In genomic region chr16:4369006-4369766, GRCh38 we compare ENCODE assay signal across 15 cellular contexts. TPM values are rescaled to one million over a fixed set of nuclear protein-coding genes. Genes with fewer than 3 reads are reported as not detected.
DNase-seq lines count a peak whose midpoint lies in the region; ATAC-seq, FAIRE-seq and TF ChIP-seq lines count a peak whose summit lies in the region.
"Had no signal": no experiment of that assay in that cellular context is flagged by ENCODE, and none has a peak within 500 bp of the region (broad histone marks: within the 10 kb centered on the region; RNA-seq: fewer than 3 reads in every experiment).

No MANE protein-coding gene starts in this region.

- dilution Hi-C loops in IMR-90 (cut with HindIII; ENCODE audit: low sequenced_read_pairs, unreplicated experiment) = no loop called here

- H3K36me3 Mint-ChIP-seq in osteocyte (ENCODE audit: unreplicated experiment) = peaks cover 2% of the 10 kb centered on the region

- H3K9me2 ChIP-seq in hepatocyte (replicated peaks; ENCODE audit: insufficient read depth) = no peaks in the 10 kb centered on the region

- H3K79me1 ChIP-seq in IMR-90 (ENCODE audit: low read depth in 1 of 2, low read length in 2 of 2) = peaks cover 4 to 44% of the 10 kb centered on the region in 2 experiments; a peak in 3 of 4 replicates

- H3K36me3 ChIP-seq in IMR-90 (ENCODE audit: control insufficient read depth, insufficient read depth, low read length) = peaks cover 1% of the 10 kb centered on the region; the same call in 1 of the 2 replicates
- peaks cover 9% of the 10 kb centered on the region for H3K36me3 ChIP-seq in bronchial epithelial cell (ENCODE audit: control insufficient read depth, insufficient read depth, low read length)
- no peaks in the 10 kb centered on the region for H3K36me3 ChIP-seq in hepatocyte (replicated peaks; ENCODE audit: insufficient read depth, low read depth)

- no peak overlapping the region for H3K4me3 Mint-ChIP-seq in osteocyte (ENCODE audit: unreplicated experiment)
- H3K4me3 Mint-ChIP-seq: activated naive CD8-positive, alpha-beta T cell treated with anti-CD3 and anti-CD28 coated beads, Interleukin-2, amount 50 U/mL, for 24 hours had no signal

- H3K4me1 ChIP-seq in IMR-90 (ENCODE audit: control insufficient read depth, insufficient read depth, low read length) (peaks cover 25% of the 10 kb centered on the region), hepatocyte (ENCODE audit: insufficient read depth) (peaks cover 24% of the 10 kb centered on the region)

- peak overlapping the region; percentile 16 to 24; a peak in 1 of 4 replicates for H4K8ac ChIP-seq in IMR-90 (ENCODE audit: low read depth in 2 of 2, low read length in 2 of 2)

- peak overlapping the region; percentile 91 for H2AK9ac ChIP-seq in IMR-90 (replicated peaks; ENCODE audit: low read depth, low read length, poor library complexity)

- H3K14ac ChIP-seq in IMR-90 (replicated peaks; ENCODE audit: low read depth, low read length) = peak overlapping the region; percentile 25; the same call in 1 of the 2 replicates

- POLR2A ChIA-PET in IMR-90 (lab: Charles Lee; ENCODE audit: unreplicated experiment) = no interaction called here

- H3K4me3 ChIP-seq in IMR-90 (ENCODE audit: insufficient read depth, low read depth, low read length) = no peak overlapping the region
- H3K4me3 ChIP-seq in bronchial epithelial cell (ENCODE audit: low read depth, low read length) = no peak overlapping the region
- H3K4me3 ChIP-seq in hepatocyte = no peak overlapping the region
- H3K4me3 ChIP-seq: BLaER1 treated with 17β-estradiol and CSF1 and Interleukin-3, amounts not matched to agents 10 nM and 100 nM; testis had no signal

- peak; percentile 51 for DNase-seq in IMR-90
- DNase-seq in bronchial epithelial cell (ENCODE audit: low read depth) = peak; percentile 77
- no peak for DNase-seq in osteocyte (ENCODE audit: extremely low spot score, unreplicated experiment)
- no peak for DNase-seq in hepatocyte (ENCODE audit: low spot score)
- no peak for DNase-seq in MV-4-11 (lab: John Stamatoyannopoulos, UW)
- no peak for DNase-seq in GF-D8 (lab: John Stamatoyannopoulos, UW)
- DNase-seq: activated CD4-positive, alpha-beta T cell treated with anti-CD3 and anti-CD28 coated beads, Interleukin-2, amount 50 U/mL, for 1 hour; activated naive CD8-positive, alpha-beta T cell treated with anti-CD3 and anti-CD28 coated beads, Interleukin-2, amount 50 U/mL, for 24 hours; erythroblast; NCI-H2107; stimulated activated CD4-positive, alpha-beta T cell treated with anti-CD3 and anti-CD28 coated beads, Interleukin-4, amount 100 ng/mL, for 1 hour; testis had no signal

- H3K27me3 ChIP-seq in IMR-90 (ENCODE audit: control insufficient read depth, insufficient read depth, low read length) (no peaks in the 10 kb centered on the region), bronchial epithelial cell (ENCODE audit: control insufficient read depth, insufficient read depth, low read length) (no peaks in the 10 kb centered on the region), hepatocyte (no peaks in the 10 kb centered on the region)
- H3K27me3 ChIP-seq: BLaER1 treated with 17β-estradiol and CSF1 and Interleukin-3, amounts not matched to agents 10 nM and 100 nM; testis had no signal

- H2BK5ac ChIP-seq in IMR-90 (ENCODE audit: low read depth, low read length, poor library complexity, severe bottlenecking) = peak overlapping the region; percentile 10

- intact Hi-C loops in IMR-90 (cut with micrococcal nuclease) = no loop called here

- TF ChIP-seq POLR2A in IMR-90 (IDR thresholded peaks at IDR 0.05; ENCODE audit: low read depth, low read length) = no peak

- peaks cover 19% of the 10 kb centered on the region for H3K79me2 ChIP-seq in hepatocyte

- H2AK5ac ChIP-seq in IMR-90 (ENCODE audit: low read depth, low read length) = peak overlapping the region; percentile 81

- peak overlapping the region; percentile 11; the same call in 1 of the 3 replicates for H2BK15ac ChIP-seq in IMR-90 (ENCODE audit: low read depth, low read length)

- 0 out of 2 replicates have a peak overlapping the region, but pooled peaks have one; percentile 10 for H2BK20ac ChIP-seq in IMR-90 (ENCODE audit: low read depth, low read length)

- H4K5ac ChIP-seq in IMR-90 (ENCODE audit: low read depth, low read length) = no peak overlapping the region; the same call in 1 of the 2 replicates

- no TSS peak for BruUV-seq in IMR-90 (replicated peaks; lab: Mats Ljungman, UMichigan)

- peak overlapping the region; percentile 41 for H3K27ac Mint-ChIP-seq in osteocyte (ENCODE audit: unreplicated experiment)
- H3K27ac Mint-ChIP-seq: activated naive CD8-positive, alpha-beta T cell treated with anti-CD3 and anti-CD28 coated beads, Interleukin-2, amount 50 U/mL, for 24 hours had no signal

- no peak for ATAC-seq in IMR-90 (ENCODE audit: low read depth)
- ATAC-seq in HG02884 (IDR thresholded peaks at IDR 0.05; ENCODE audit: unreplicated experiment) = no peak
- ATAC-seq: activated naive CD8-positive, alpha-beta T cell treated with anti-CD3 and anti-CD28 coated beads, Interleukin-2, amount 50 U/mL, for 24 hours had no signal

- H3K4me2 ChIP-seq in IMR-90 (ENCODE audit: low read depth, low read length) (no peak overlapping the region), hepatocyte (no peak overlapping the region)
- H3K4me2 ChIP-seq: BLaER1 treated with 17β-estradiol and CSF1 and Interleukin-3, amounts not matched to agents 10 nM and 100 nM had no signal

- peaks cover 33% of the 10 kb centered on the region for H4K20me1 ChIP-seq in IMR-90 (ENCODE audit: insufficient read depth, low read length)
- H4K20me1 ChIP-seq in hepatocyte (ENCODE audit: insufficient read depth, poor library complexity, severe bottlenecking) = peaks cover 16% of the 10 kb centered on the region

- in situ Hi-C loops in IMR-90 (cut with MboI; ENCODE audit: low sequenced_read_pairs) = no loop called here

- peak overlapping the region; percentile 82 for H3K27ac ChIP-seq in C4-2B
- H3K27ac ChIP-seq in IMR-90 (ENCODE audit: insufficient read depth, low read length) = peak overlapping the region; percentile 7; the same call in 1 of the 2 replicates
- H3K27ac ChIP-seq in hepatocyte = no peak overlapping the region
- H3K27ac ChIP-seq: BLaER1 treated with 17β-estradiol and CSF1 and Interleukin-3, amounts not matched to agents 10 nM and 100 nM had no signal

- CTCF ChIA-PET in IMR-90 (lab: Yijun Ruan, JAX) = interaction anchor here (1.9 kb wide), 1 partner anchor 34 kb away, joined by 8 read pairs; no protein-coding TSS in a partner anchor

- peak overlapping the region; percentile 50 for H4K91ac ChIP-seq in IMR-90 (ENCODE audit: insufficient read depth, low read depth, low read length)

- H3K4ac ChIP-seq in IMR-90 (ENCODE audit: low read depth, low read length) = peak overlapping the region; percentile 95

- H3K4me1 Mint-ChIP-seq in osteocyte (ENCODE audit: unreplicated experiment) = peaks cover 35% of the 10 kb centered on the region

- H2AFZ ChIP-seq in IMR-90 (replicated peaks; ENCODE audit: low read length, poor library complexity) = peak overlapping the region; percentile 64
- H2AFZ ChIP-seq in hepatocyte = no peak overlapping the region

- no peak overlapping the region for H3K9ac ChIP-seq in IMR-90 (ENCODE audit: low read depth, low read length)

- peak; percentile 73 for FAIRE-seq in bronchial epithelial cell (lab: Jason Lieb, UNC)

- H3K56ac ChIP-seq in IMR-90 (ENCODE audit: extremely low read depth, insufficient read depth, low read length) = no peak overlapping the region

- H3K9me3 ChIP-seq in IMR-90 (ENCODE audit: control insufficient read depth, insufficient read depth, low read length) (no peaks in the 10 kb centered on the region), hepatocyte (ENCODE audit: low read depth) (no peaks in the 10 kb centered on the region)
- H3K9me3 ChIP-seq: BLaER1 treated with 17β-estradiol and CSF1 and Interleukin-3, amounts not matched to agents 10 nM and 100 nM; testis had no signal

- no peak for TF ChIP-seq RAD21 in IMR-90 (IDR thresholded peaks at IDR 0.05; ENCODE audit: low read length)

- no peaks in the 10 kb centered on the region for H3K9me3 Mint-ChIP-seq in osteocyte (ENCODE audit: unreplicated experiment)
- H3K9me3 Mint-ChIP-seq: activated naive CD8-positive, alpha-beta T cell treated with anti-CD3 and anti-CD28 coated beads, Interleukin-2, amount 50 U/mL, for 24 hours had no signal

- no peak for TF ChIP-seq CTCF in C4-2B (conservative IDR thresholded peaks at IDR 0.05)
- no peak for TF ChIP-seq CTCF in IMR-90 (conservative IDR thresholded peaks at IDR 0.05; ENCODE audit: low read depth, low read length)
- no peak for TF ChIP-seq CTCF in bronchial epithelial cell (IDR thresholded peaks at IDR 0.05; ENCODE audit: insufficient read depth, low read length, severe bottlenecking)
- TF ChIP-seq CTCF in osteocyte (IDR thresholded peaks at IDR 0.05) = no peak
- TF ChIP-seq CTCF in hepatocyte (IDR thresholded peaks at IDR 0.05; ENCODE audit: poor library complexity) = no peak

- no peak overlapping the region for H3K23ac ChIP-seq in IMR-90 (ENCODE audit: low read depth, low read length)

- 0 out of 2 replicates have a peak overlapping the region, but pooled peaks have one; percentile 34 for H3K18ac ChIP-seq in IMR-90 (ENCODE audit: low read depth, low read length)

- 53% methylated on average over 4 of the region's 14 CpGs; no CpG with 5 or more reads in 1 of the 2 experiments for WGBS in IMR-90 (ENCODE audit: extremely low coverage in 2 of 2, insufficient read length in 1 of 2), 2 experiments
- 83% methylated on average over 13 of the region's 14 CpGs for WGBS in hepatocyte (ENCODE audit: low lambda C conversion rate, missing lambda C conversion rate)

- H2BK120ac ChIP-seq in IMR-90 (ENCODE audit: low read depth, low read length) = peak overlapping the region; percentile 52; the same call in 1 of the 2 replicates

- H3K27me3 Mint-ChIP-seq in osteocyte (ENCODE audit: unreplicated experiment) = no peaks in the 10 kb centered on the region
- H3K27me3 Mint-ChIP-seq: activated naive CD8-positive, alpha-beta T cell treated with anti-CD3 and anti-CD28 coated beads, Interleukin-2, amount 50 U/mL, for 24 hours had no signal

- H3K9me1 ChIP-seq in IMR-90 (ENCODE audit: insufficient read depth, low read length) = peaks cover 21% of the 10 kb centered on the region

RNA-seq across cellular contexts. Expression of gene VASN, which starts 2.5 kb away (rescaled TPM):
- total RNA-seq in IMR-90 (2012; rRNA removed) (9.3 and 10.3 TPM in 2 replicates), bronchial epithelial cell (6.6 and 10.0 TPM in 2 replicates), osteocyte (62.7 and 63.1 TPM in 2 replicates), hepatocyte (10.0 and 12.1 TPM in 2 replicates)
- polyA plus RNA-seq in IMR-90 (2012; rRNA removed) (83.8 and 87.2 TPM in 2 replicates), hepatocyte (55.9 and 64.2 TPM in 2 replicates)
- 83.6 and 183 TPM in 2 replicates for polyA plus RNA-seq in IMR-90 (2012; cell fraction: cytosol; rRNA removed)
- 42.8 and 134 TPM in 2 replicates for polyA plus RNA-seq in IMR-90 (2012; cell fraction: nucleus; rRNA removed; ENCODE audit: low replicate concordance)

RNA-seq across cellular contexts. Expression of gene PAM16, which starts 18.1 kb away (rescaled TPM):
- total RNA-seq in IMR-90 (2012; rRNA removed) (17.9 and 25.6 TPM in 2 replicates), bronchial epithelial cell (50.3 and 54.8 TPM in 2 replicates), osteocyte (21.0 and 23.7 TPM in 2 replicates), hepatocyte (33.0 and 35.0 TPM in 2 replicates)
- polyA plus RNA-seq in IMR-90 (2012; rRNA removed) (48.4 and 69.5 TPM in 2 replicates), hepatocyte (57.7 and 70.4 TPM in 2 replicates)
- 84.0 and 105 TPM in 2 replicates for polyA plus RNA-seq in IMR-90 (2012; cell fraction: cytosol; rRNA removed)
- 70.0 and 101 TPM in 2 replicates for polyA plus RNA-seq in IMR-90 (2012; cell fraction: nucleus; rRNA removed; ENCODE audit: low replicate concordance)

RNA-seq across cellular contexts. Expression of gene CORO7, which starts 47.2 kb away (rescaled TPM):
- total RNA-seq in IMR-90 (2012; rRNA removed) = 6.3 and 7.8 TPM in 2 replicates
- polyA plus RNA-seq in IMR-90 (2012; rRNA removed) = 23.6 and 26.7 TPM in 2 replicates
- polyA plus RNA-seq in IMR-90 (2012; cell fraction: cytosol; rRNA removed) = 4.2 and 9.3 TPM in 2 replicates
- 135 and 301 TPM in 2 replicates for polyA plus RNA-seq in IMR-90 (2012; cell fraction: nucleus; rRNA removed; ENCODE audit: low replicate concordance)
- total RNA-seq in bronchial epithelial cell = 7.6 and 15.6 TPM in 2 replicates
- total RNA-seq in osteocyte = 35.5 and 40.1 TPM in 2 replicates
- 13.9 and 18.2 TPM in 2 replicates for total RNA-seq in hepatocyte
- 33.3 and 34.4 TPM in 2 replicates for polyA plus RNA-seq in hepatocyte

RNA-seq across cellular contexts. Expression of gene GLIS2, which starts 53.3 kb away (rescaled TPM):
- total RNA-seq in IMR-90 (2012; rRNA removed) = 0.36 and 0.56 TPM in 2 replicates
- polyA plus RNA-seq in IMR-90 (2012; rRNA removed) = 8.4 and 9.0 TPM in 2 replicates
- 6.1 and 12.6 TPM in 2 replicates for polyA plus RNA-seq in IMR-90 (2012; cell fraction: cytosol; rRNA removed)
- 15.5 and 36.4 TPM in 2 replicates for polyA plus RNA-seq in IMR-90 (2012; cell fraction: nucleus; rRNA removed; ENCODE audit: low replicate concordance)
- total RNA-seq in bronchial epithelial cell = 0.53 and 0.77 TPM in 2 replicates
- 58.6 and 59.9 TPM in 2 replicates for total RNA-seq in osteocyte
- 3.6 TPM in 2 replicates for total RNA-seq in hepatocyte
- polyA plus RNA-seq in hepatocyte = 11.3 and 12.2 TPM in 2 replicates

RNA-seq across cellular contexts. Expression of gene DNAJA3, which starts 56.5 kb away (rescaled TPM):
- total RNA-seq in IMR-90 (2012; rRNA removed) = 36.9 and 38.0 TPM in 2 replicates
- polyA plus RNA-seq in IMR-90 (2012; rRNA removed) = 40.2 TPM in 2 replicates
- 28.2 and 36.0 TPM in 2 replicates for polyA plus RNA-seq in IMR-90 (2012; cell fraction: cytosol; rRNA removed)
- 75.3 and 86.2 TPM in 2 replicates for polyA plus RNA-seq in IMR-90 (2012; cell fraction: nucleus; rRNA removed; ENCODE audit: low replicate concordance)
- 62.9 and 74.8 TPM in 2 replicates for total RNA-seq in bronchial epithelial cell
- 31.1 and 33.7 TPM in 2 replicates for total RNA-seq in osteocyte
- total RNA-seq in hepatocyte = 55.3 and 59.2 TPM in 2 replicates
- 51.2 and 58.8 TPM in 2 replicates for polyA plus RNA-seq in hepatocyte

Comparison
In these comparisons a context has a peak if more than half of its experiments do, and no peak if none do; other contexts are left out.
1. DNase-seq: peak in IMR-90 (single experiment) and bronchial epithelial cell (single experiment); none in osteocyte (single experiment), hepatocyte (single experiment), MV-4-11 (single experiment) and GF-D8 (single experiment).